8 cellular contexts compared by ENCODE assay signal in the genomic region with DNA sequence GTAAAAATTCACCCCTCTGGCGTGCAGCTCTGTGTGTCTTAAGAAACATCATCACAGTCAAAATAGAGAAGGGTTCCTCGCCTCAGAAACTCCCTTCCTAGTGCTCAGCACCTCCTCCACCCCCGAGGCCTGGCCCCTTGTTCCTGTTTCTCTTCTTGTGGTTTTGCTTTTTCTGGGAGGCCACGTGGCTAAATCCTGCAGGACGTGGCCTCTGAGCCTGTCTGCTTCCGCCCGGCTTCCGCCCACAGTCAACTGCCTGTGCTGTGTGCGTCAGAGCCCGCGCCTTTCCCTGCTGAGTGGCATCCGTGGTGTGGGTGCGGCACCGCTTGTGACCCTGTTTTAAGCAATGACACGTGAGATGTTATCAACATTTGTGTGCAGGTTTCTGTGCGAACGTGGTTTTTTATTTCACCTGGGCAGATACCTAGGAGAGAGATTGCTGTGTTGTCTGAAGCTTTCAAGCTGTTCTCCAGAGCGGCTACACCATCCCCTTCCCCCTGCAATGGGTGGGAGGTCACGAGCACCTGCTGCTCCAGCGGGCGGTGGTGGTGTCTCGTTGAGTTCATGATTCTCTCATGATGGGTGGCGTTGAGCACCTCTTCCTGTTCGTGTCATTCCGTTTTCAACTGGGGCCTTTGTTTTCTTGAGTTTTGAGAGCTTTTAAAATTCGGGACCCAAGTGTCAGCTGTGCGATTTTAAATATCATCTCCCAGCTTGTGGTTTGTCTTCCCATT. TPM values are rescaled to one million over a fixed set of nuclear protein-coding genes. Genes with fewer than 3 reads are reported as not detected.
DNase-seq lines count a peak whose midpoint lies in the region; ATAC-seq, FAIRE-seq and TF ChIP-seq lines count a peak whose summit lies in the region.

No MANE protein-coding gene starts in this region.

- peak overlapping the region; percentile 6 for H3K4me2 ChIP-seq in keratinocyte (ENCODE audit: control insufficient read depth, extremely low read depth, insufficient read depth, low read depth, low read length)

- H3K27me3 ChIP-seq in SJSA1 (replicated peaks) (no peaks in the 10 kb centered on the region), keratinocyte (ENCODE audit: control insufficient read depth, extremely low read depth, insufficient read depth, low read length) (no peaks in the 10 kb centered on the region)

- H3K27ac ChIP-seq in SJSA1 (peak overlapping the region; percentile 83), keratinocyte (ENCODE audit: control insufficient read depth, insufficient read depth, low read length) (no peak overlapping the region)

- H3K4me1 ChIP-seq in SJSA1 (replicated peaks) = peaks cover 17% of the 10 kb centered on the region
- H3K4me1 ChIP-seq in keratinocyte (ENCODE audit: control insufficient read depth, extremely low read depth, insufficient read depth, low read length) = peaks cover 15% of the 10 kb centered on the region

- dilution Hi-C loops in keratinocyte (cut with MboI; ENCODE audit: extremely low pct_ligation_motif_present, low sequenced_read_pairs) = no loop called here

- H3K9me3 ChIP-seq in SJSA1 (replicated peaks) (no peaks in the 10 kb centered on the region), keratinocyte (ENCODE audit: control insufficient read depth, low read depth, low read length) (no peaks in the 10 kb centered on the region)

- peaks cover 41% of the 10 kb centered on the region for H3K4me1 Mint-ChIP-seq in activated naive CD4-positive, alpha-beta T cell treated with anti-CD3 and anti-CD28 coated beads for 36 hours (ENCODE audit: low read depth)

- DNase-seq in GM13976 (ENCODE audit: low spot score) (peak; percentile 85), SJSA1 (ENCODE audit: low read depth in 1 of 2, low spot score in 2 of 2) (peak; percentile 41 to 69), keratinocyte (ENCODE audit: low read depth, low spot score) (peak; percentile 15), NCI-H345 treated with DMSO at 0.1 percent for 48 hours (lab: John Stamatoyannopoulos, UW; ENCODE audit: unreplicated experiment) (no peak), iPS-NIHi7 (ENCODE audit: extremely low spot score) (no peak)
- DNase-seq in activated naive CD4-positive, alpha-beta T cell treated with anti-CD3 and anti-CD28 coated beads for 36 hours = peak; percentile 90
- DNase-seq in stimulated activated CD8-positive, alpha-beta memory T cell treated with anti-CD3 and anti-CD28 coated beads, Interleukin-12 subunit alpha, Interleukin-12 subunit beta, amount 100 ng/mL, for 1 hour (ENCODE audit: low read depth) = peak; percentile 73

- in situ Hi-C loops in GM13976 (cut with MboI; ENCODE audit: low sequenced_read_pairs, unreplicated experiment) = no loop called here

- H3K4me3 ChIP-seq in SJSA1 (no peak overlapping the region), keratinocyte (ENCODE audit: control insufficient read depth in 2 of 3, extremely low read depth in 1 of 3, insufficient read depth in 2 of 3, low read depth in 1 of 3, low read length in 3 of 3) (no peak overlapping the region)

- no peaks in the 10 kb centered on the region for H3K9me3 Mint-ChIP-seq in activated naive CD4-positive, alpha-beta T cell treated with anti-CD3 and anti-CD28 coated beads for 36 hours

- peaks cover 5% of the 10 kb centered on the region for H4K20me1 ChIP-seq in keratinocyte (ENCODE audit: control insufficient read depth, extremely low read depth, insufficient read depth, low read length)

- peaks cover 5% of the 10 kb centered on the region for H3K9me1 ChIP-seq in keratinocyte (ENCODE audit: control insufficient read depth, extremely low read depth, insufficient read depth, low read length)

- FAIRE-seq in keratinocyte (lab: Jason Lieb, UNC) = peak; percentile 56

- no peaks in the 10 kb centered on the region for H3K27me3 Mint-ChIP-seq in activated naive CD4-positive, alpha-beta T cell treated with anti-CD3 and anti-CD28 coated beads for 36 hours (ENCODE audit: low read depth)

- H3K27ac Mint-ChIP-seq in activated naive CD4-positive, alpha-beta T cell treated with anti-CD3 and anti-CD28 coated beads for 36 hours = peak overlapping the region; percentile 90

- CTCF ChIA-PET in activated naive CD4-positive, alpha-beta T cell treated with anti-CD3 and anti-CD28 coated beads for 36 hours (lab: Charles Lee) = no interaction called here

- H3K4me3 Mint-ChIP-seq in activated naive CD4-positive, alpha-beta T cell treated with anti-CD3 and anti-CD28 coated beads for 36 hours = peak overlapping the region; percentile 63

- H2AFZ ChIP-seq in keratinocyte (ENCODE audit: control insufficient read depth, low read length) = no peak overlapping the region

- peaks cover 14% of the 10 kb centered on the region for H3K36me3 Mint-ChIP-seq in activated naive CD4-positive, alpha-beta T cell treated with anti-CD3 and anti-CD28 coated beads for 36 hours (ENCODE audit: low read depth)

- TF ChIP-seq CTCF in GM13976 (IDR thresholded peaks at IDR 0.05; ENCODE audit: borderline replicate concordance, control extremely low read depth, extremely low read depth, insufficient read depth, missing control alignments) (no peak), keratinocyte (optimal IDR thresholded peaks at IDR 0.05 in 1 of 3, IDR thresholded peaks at IDR 0.05 in 1 of 3, conservative IDR thresholded peaks at IDR 0.05 in 1 of 3; ENCODE audit: extremely low read depth in 1 of 3, insufficient read depth in 2 of 3, low read length in 3 of 3) (no peak)

- peak; percentile 71 for ATAC-seq in HG02852 (IDR thresholded peaks at IDR 0.05; ENCODE audit: unreplicated experiment)

- H3K9ac ChIP-seq in keratinocyte (ENCODE audit: control insufficient read depth, extremely low read depth, insufficient read depth, low read length) = no peak overlapping the region

- intact Hi-C loops in activated naive CD4-positive, alpha-beta T cell treated with anti-CD3 and anti-CD28 coated beads for 36 hours (cut with micrococcal nuclease) = loop anchor here (1.0 to 10.0 kb wide), 4 partner anchors 18 to 199 kb away; no protein-coding TSS in a partner anchor

- peaks cover 64% of the 10 kb centered on the region for H3K36me3 ChIP-seq in SJSA1
- H3K36me3 ChIP-seq in keratinocyte (ENCODE audit: control insufficient read depth in 2 of 2, extremely low read depth in 1 of 2, insufficient read depth in 2 of 2, low read length in 2 of 2) = peaks cover 18 to 26% of the 10 kb centered on the region in 2 experiments

- no peaks in the 10 kb centered on the region for H3K79me2 ChIP-seq in keratinocyte (ENCODE audit: control insufficient read depth, insufficient read depth, low read length)

RNA-seq across cellular contexts. Expression of a gene that starts 21.7 kb away (rescaled TPM):
- 18.8 and 31.7 TPM in 2 replicates for total RNA-seq in SJSA1 (2014; rRNA removed; shearing (Covaris generic))
- 10 to 100 TPM; 26.1 to 26.7 TPM for total RNA-seq in activated naive CD4-positive, alpha-beta T cell treated with anti-CD3 and anti-CD28 coated beads for 36 hours
- 9.8 to 13.4 TPM (median 11.2 TPM) in 3 replicates for polyA plus RNA-seq in keratinocyte
- 3.0 TPM for polyA plus RNA-seq in keratinocyte (2011; ENCODE audit: low read depth)
- 6.5 and 10.8 TPM in 2 replicates for polyA plus RNA-seq in keratinocyte (2011; cell fraction: cytosol; rRNA removed)
- 20.8 and 21.9 TPM in 2 replicates for polyA plus RNA-seq in keratinocyte (2011; cell fraction: nucleus; rRNA removed)
- polyA plus RNA-seq in keratinocyte (2012; ENCODE audit: low replicate concordance) = 12.0 and 13.1 TPM in 2 replicates
- 11.6 to 24.3 TPM (median 15.6 TPM) in 3 replicates for polyA minus RNA-seq in keratinocyte
- polyA minus RNA-seq in keratinocyte (2011; cell fraction: cytosol; rRNA and poly(A)+ RNA removed) = 16.3 TPM
- polyA minus RNA-seq in keratinocyte (2011; cell fraction: nucleus; rRNA and poly(A)+ RNA removed) = 13.4 and 18.7 TPM in 2 replicates

RNA-seq across cellular contexts. Expression of a gene that starts 56.2 kb away (rescaled TPM):
- 0.05 TPM in 1 of 2 replicates, not detected in the other for total RNA-seq in SJSA1 (2014; rRNA removed; shearing (Covaris generic))
- total RNA-seq in activated naive CD4-positive, alpha-beta T cell treated with anti-CD3 and anti-CD28 coated beads for 36 hours = not detected
- not detected in 3 replicates for polyA plus RNA-seq in keratinocyte
- not detected for polyA plus RNA-seq in keratinocyte (2011; ENCODE audit: low read depth)
- not detected in 2 replicates for polyA plus RNA-seq in keratinocyte (2011; cell fraction: cytosol; rRNA removed)
- not detected in 2 replicates for polyA plus RNA-seq in keratinocyte (2011; cell fraction: nucleus; rRNA removed)
- 0.07 TPM in 1 of 2 replicates, not detected in the other for polyA plus RNA-seq in keratinocyte (2012; ENCODE audit: low replicate concordance)
- polyA minus RNA-seq in keratinocyte = not detected in 3 replicates
- not detected for polyA minus RNA-seq in keratinocyte (2011; cell fraction: cytosol; rRNA and poly(A)+ RNA removed)
- not detected in 2 replicates for polyA minus RNA-seq in keratinocyte (2011; cell fraction: nucleus; rRNA and poly(A)+ RNA removed)

Comparison
In these comparisons a context has a peak if more than half of its experiments do, and no peak if none do; other contexts are left out.
1. DNase-seq: peak in GM13976 (single experiment), SJSA1 (2 of 2), activated naive CD4-positive, alpha-beta T cell treated with anti-CD3 and anti-CD28 coated beads for 36 hours (single experiment), keratinocyte (single experiment) and stimulated activated CD8-positive, alpha-beta memory T cell treated with anti-CD3 and anti-CD28 coated beads, Interleukin-12 subunit alpha, Interleukin-12 subunit beta, amount 100 ng/mL, for 1 hour (single experiment); none in NCI-H345 treated with DMSO at 0.1 percent for 48 hours (single experiment) and iPS-NIHi7 (single experiment).